ENCODE assay signal across 9 cellular contexts in the genomic region with DNA sequence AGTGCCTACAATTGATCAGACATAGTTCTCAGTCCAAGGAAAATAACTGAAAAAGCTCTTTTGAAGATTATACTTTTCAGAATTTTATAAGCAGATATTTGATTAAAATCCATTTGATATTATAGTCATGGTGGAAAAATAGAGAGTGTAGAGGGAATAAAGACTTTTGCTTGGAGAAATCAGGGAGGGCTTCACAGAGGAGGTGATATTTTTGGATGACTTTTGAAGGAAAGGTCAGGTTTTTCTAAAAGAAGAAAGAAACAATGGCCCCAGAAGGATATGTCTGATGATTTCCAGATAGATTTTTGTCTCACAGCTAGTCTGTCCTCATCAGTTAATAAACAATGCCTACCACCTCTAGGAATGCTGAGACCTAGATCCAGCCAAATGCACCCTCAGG.
"Had no signal": no experiment of that assay in that cellular context is flagged by ENCODE, and none has a peak within 500 bp of the region (broad histone marks: within the 10 kb centered on the region; RNA-seq: fewer than 3 reads in every experiment).

No MANE protein-coding gene starts in this region.

- H3K27ac Mint-ChIP-seq: IgD-negative memory B cell had no signal

- ATAC-seq: HepG2 had no signal

- H3K36me3 Mint-ChIP-seq: IgD-negative memory B cell had no signal

- H3K9ac ChIP-seq: KMS-11 had no signal

- FAIRE-seq: HepG2, HTR-8/SVneo had no signal

- H3K4me3 Mint-ChIP-seq: IgD-negative memory B cell had no signal

- H3K4me2 ChIP-seq: KMS-11 had no signal

- DNase-seq: IMR-90, Kasumi-1, KBM-7, KG1 had no signal

- H3K27ac ChIP-seq: HL-60, KMS-11 had no signal
